Comparison of ENCODE assay signal across 11 cellular contexts in genomic region chr3:185658504-185658912, GRCh38.
DNase-seq lines count a peak whose midpoint lies in the region; ATAC-seq, FAIRE-seq and TF ChIP-seq lines count a peak whose summit lies in the region.
"Had no signal": no experiment of that assay in that cellular context is flagged by ENCODE, and none has a peak within 500 bp of the region (broad histone marks: within the 10 kb centered on the region; RNA-seq: fewer than 3 reads in every experiment).

No MANE protein-coding gene starts in this region.

- TF ChIP-seq POLR2A in A549 (IDR thresholded peaks at IDR 0.05; ENCODE audit: low read length) = no peak

- H3K9me3 ChIP-seq in A549 = no peaks in the 10 kb centered on the region
- no peaks in the 10 kb centered on the region for H3K9me3 ChIP-seq in endodermal cell (ENCODE audit: control insufficient read depth, low read length)

- peak overlapping the region; percentile 53 for H3K4me2 ChIP-seq in A549

- H3K4me1 Mint-ChIP-seq in endodermal cell = no peaks in the 10 kb centered on the region

- peaks cover 64% of the 10 kb centered on the region for H3K36me3 ChIP-seq in endodermal cell (ENCODE audit: control insufficient read depth, insufficient read depth, low read length)

- no peak overlapping the region for H3K4me3 Mint-ChIP-seq in endodermal cell

- ATAC-seq in A549 (peak; percentile 57 to 60; a peak in 4 of 6 replicates), GM21825 (IDR thresholded peaks at IDR 0.05; ENCODE audit: unreplicated experiment) (no peak)

- no peaks in the 10 kb centered on the region for H3K27me3 ChIP-seq in endodermal cell (ENCODE audit: control insufficient read depth, insufficient read depth, low read length, poor library complexity, severe bottlenecking)
- H3K27me3 ChIP-seq: cardiac muscle cell had no signal

- TF ChIP-seq EP300 in A549 (IDR thresholded peaks at IDR 0.05) (no peak), Ishikawa (IDR thresholded peaks at IDR 0.05; ENCODE audit: borderline replicate concordance) (no peak)

- DNase-seq in A549 (ENCODE audit: low read depth in 1 of 2, low spot score in 1 of 2) (peak; percentile 13 to 43), endodermal cell (no peak), mucosa of gallbladder (ENCODE audit: low spot score) (peak; percentile 41), cortex of kidney (lab: John Stamatoyannopoulos, UW) (no peak), DMS79 (lab: John Stamatoyannopoulos, UW) (no peak), DMS 273 (lab: John Stamatoyannopoulos, UW; ENCODE audit: unreplicated experiment) (no peak)
- DNase-seq: DND-41, SIG-M5 had no signal

- CTCF ChIA-PET in A549 (lab: Yijun Ruan, JAX) = interaction anchor here (0.7 to 6.3 kb wide), 8 partner anchors 11 to 1077 kb away, joined by 3 to 52 read pairs (median 14); no protein-coding TSS in a partner anchor

- no peak overlapping the region for H3K4me3 ChIP-seq in A549
- H3K4me3 ChIP-seq in endodermal cell (ENCODE audit: low read length) = no peak overlapping the region
- H3K4me3 ChIP-seq: cardiac muscle cell had no signal

- H3K27ac ChIP-seq in A549 = peak overlapping the region; percentile 52 to 62; a peak in 4 of 6 replicates
- no peak overlapping the region for H3K27ac ChIP-seq in endodermal cell (ENCODE audit: low read depth, low read length)
- H3K27ac ChIP-seq: cardiac muscle cell had no signal

- no peaks in the 10 kb centered on the region for H3K27me3 Mint-ChIP-seq in endodermal cell (ENCODE audit: insufficient read depth)

- H3K27ac Mint-ChIP-seq in endodermal cell = peak overlapping the region; percentile 68

- H3K4me1 ChIP-seq in A549 = peaks cover 35% of the 10 kb centered on the region
- no peaks in the 10 kb centered on the region for H3K4me1 ChIP-seq in endodermal cell (ENCODE audit: control insufficient read depth, insufficient read depth, low read length)

- TF ChIP-seq CTCF in A549 (IDR thresholded peaks at IDR 0.05) (no peak), endodermal cell (conservative IDR thresholded peaks at IDR 0.05) (no peak)

- H3K9ac ChIP-seq in endodermal cell (ENCODE audit: extremely low read depth, low read length, poor library complexity, severe bottlenecking) = no peak overlapping the region

- POLR2A ChIA-PET in A549 (lab: Yijun Ruan, JAX) = no interaction called here

- 36% methylated on average over 8 of the region's 8 CpGs for WGBS in A549 (ENCODE audit: missing lambda C conversion rate)
- WGBS in endodermal cell (ENCODE audit: insufficient coverage in 1 of 2, insufficient read length in 1 of 2), 2 experiments = 92 to 96% methylated on average over 5 to 8 of the region's 8 CpGs

- H3K36me3 Mint-ChIP-seq in endodermal cell (ENCODE audit: low read depth) = peaks cover 63% of the 10 kb centered on the region

- no peak for FAIRE-seq in A549 (lab: Jason Lieb, UNC)

- TF ChIP-seq RAD21 in A549 (conservative IDR thresholded peaks at IDR 0.05 in 1 of 2, IDR thresholded peaks at IDR 0.05 in 1 of 2) = no peak
- no peak for TF ChIP-seq RAD21 in Ishikawa (IDR thresholded peaks at IDR 0.05; ENCODE audit: low read depth)

- H3K9me3 Mint-ChIP-seq in endodermal cell = no peaks in the 10 kb centered on the region

TF ChIP-seq in A549, 52 proteins besides CTCF, POLR2A, EP300 and RAD21 (continues in another document):
- TF ChIP-seq GATA3 (IDR thresholded peaks at IDR 0.05; ENCODE audit: borderline replicate concordance) (no peak), SREBF2 (IDR thresholded peaks at IDR 0.05) (no peak), HDAC2 (IDR thresholded peaks at IDR 0.05) (no peak), CBX8 (IDR thresholded peaks at IDR 0.05) (no peak), POLR2AphosphoS2 (conservative IDR thresholded peaks at IDR 0.05; ENCODE audit: low read length) (no peak), RNF2 (IDR thresholded peaks at IDR 0.05; ENCODE audit: borderline replicate concordance, low read depth) (no peak), JUNB (IDR thresholded peaks at IDR 0.05) (no peak), RFX5 (IDR thresholded peaks at IDR 0.05) (no peak), BHLHE40 (IDR thresholded peaks at IDR 0.05; ENCODE audit: low read depth, low read length) (no peak), FOXS1 (CRISPR knock-in tag; IDR thresholded peaks at IDR 0.05) (no peak), MAZ (IDR thresholded peaks at IDR 0.05; ENCODE audit: borderline replicate concordance, low read depth, low read length) (no peak), CEBPB (IDR thresholded peaks at IDR 0.05) (no peak), HEYL (CRISPR knock-in tag; IDR thresholded peaks at IDR 0.05) (no peak), HOXB13 (CRISPR knock-in tag; IDR thresholded peaks at IDR 0.05; ENCODE audit: low read depth) (no peak), BCL3 (IDR thresholded peaks at IDR 0.05) (no peak), MAFK (IDR thresholded peaks at IDR 0.05; ENCODE audit: partially characterized antibody) (no peak)
- TF ChIP-seq, protein P1, sequence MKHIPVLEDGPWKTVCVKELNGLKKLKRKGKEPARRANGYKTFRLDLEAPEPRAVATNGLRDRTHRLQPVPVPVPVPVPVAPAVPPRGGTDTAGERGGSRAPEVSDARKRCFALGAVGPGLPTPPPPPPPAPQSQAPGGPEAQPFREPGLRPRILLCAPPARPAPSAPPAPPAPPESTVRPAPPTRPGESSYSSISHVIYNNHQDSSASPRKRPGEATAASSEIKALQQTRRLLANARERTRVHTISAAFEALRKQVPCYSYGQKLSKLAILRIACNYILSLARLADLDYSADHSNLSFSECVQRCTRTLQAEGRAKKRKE (CRISPR knock-in tag; IDR thresholded peaks at IDR 0.05; ENCODE audit: low read depth) = no peak

TF ChIP-seq in Ishikawa, 13 proteins besides CTCF, POLR2A, EP300 and RAD21:
- TF ChIP-seq CREB1 (IDR thresholded peaks at IDR 0.05; ENCODE audit: low read depth) (no peak), TEAD4 (IDR thresholded peaks at IDR 0.05) (peak; percentile 37; the same call in 1 of the 2 replicates)

Comparison
In these comparisons a context has a peak if more than half of its experiments do, and no peak if none do; other contexts are left out.
1. DNase-seq: peak in A549 (2 of 2) and mucosa of gallbladder (single experiment); none in endodermal cell (single experiment), cortex of kidney (single experiment), DMS79 (single experiment) and DMS 273 (single experiment).